8 cellular contexts compared by ENCODE assay signal in the genomic region with DNA sequence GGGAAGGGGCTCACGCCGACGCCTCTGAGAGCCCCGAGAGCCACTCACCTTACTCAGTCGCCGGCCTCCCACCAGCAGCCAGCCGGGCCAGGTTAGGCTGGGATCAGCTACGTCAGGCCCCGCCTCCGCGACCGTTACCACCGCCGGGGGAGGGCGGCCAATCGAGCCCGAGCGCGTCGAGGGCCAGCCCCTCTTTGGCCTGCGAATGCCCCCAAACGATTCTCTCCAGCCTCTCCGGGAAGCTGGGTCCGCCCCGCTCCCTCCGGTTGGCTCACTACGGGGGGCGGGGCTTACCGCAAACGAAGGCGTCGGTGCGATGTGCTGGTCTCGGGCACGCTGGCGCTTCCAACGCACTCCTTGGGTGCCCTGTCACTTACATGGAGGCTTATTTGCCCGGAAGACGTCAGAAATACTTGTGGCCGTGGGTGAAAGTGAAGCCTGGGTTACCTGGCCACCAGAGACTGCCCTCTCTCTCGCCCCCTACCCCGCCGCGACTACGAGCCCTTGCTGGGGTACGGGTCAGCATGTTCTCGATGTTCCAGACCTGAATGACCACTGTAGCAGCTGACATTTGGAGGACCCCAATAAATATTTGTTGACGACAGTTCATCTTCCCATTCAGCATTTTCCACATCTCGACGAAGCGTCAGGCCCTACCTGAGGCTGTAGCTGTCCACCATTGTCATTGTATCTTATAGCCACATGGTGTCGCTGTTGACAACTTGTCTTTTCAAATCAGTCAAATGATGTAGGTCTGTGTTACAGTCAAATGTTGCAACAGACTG. TPM values are rescaled to one million over a fixed set of nuclear protein-coding genes. Genes with fewer than 3 reads are reported as not detected.
A peak's percentile ranks its signal among the peaks of the same experiment; 100 is the strongest.
DNase-seq lines count a peak whose midpoint lies in the region; ATAC-seq and TF ChIP-seq lines count a peak whose summit lies in the region.

A gene with protein sequence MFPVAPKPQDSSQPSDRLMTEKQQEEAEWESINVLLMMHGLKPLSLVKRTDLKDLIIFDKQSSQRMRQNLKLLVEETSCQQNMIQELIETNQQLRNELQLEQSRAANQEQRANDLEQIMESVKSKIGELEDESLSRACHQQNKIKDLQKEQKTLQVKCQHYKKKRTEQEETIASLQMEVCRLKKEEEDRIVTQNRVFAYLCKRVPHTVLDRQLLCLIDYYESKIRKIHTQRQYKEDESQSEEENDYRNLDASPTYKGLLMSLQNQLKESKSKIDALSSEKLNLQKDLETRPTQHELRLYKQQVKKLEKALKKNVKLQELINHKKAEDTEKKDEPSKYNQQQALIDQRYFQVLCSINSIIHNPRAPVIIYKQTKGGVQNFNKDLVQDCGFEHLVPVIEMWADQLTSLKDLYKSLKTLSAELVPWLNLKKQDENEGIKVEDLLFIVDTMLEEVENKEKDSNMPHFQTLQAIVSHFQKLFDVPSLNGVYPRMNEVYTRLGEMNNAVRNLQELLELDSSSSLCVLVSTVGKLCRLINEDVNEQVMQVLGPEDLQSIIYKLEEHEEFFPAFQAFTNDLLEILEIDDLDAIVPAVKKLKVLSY (minus strand): TSS at position 111 of the 785 bp plus-strand sequence. CDS start 21,333 bp downstream, outside the sequence.

- peak in 2 of 3 donors; percentile 59 to 67 for TF ChIP-seq POLR2A in spleen (IDR thresholded peaks at IDR 0.05)

- DNase-seq in brain microvascular endothelial cell (peak; percentile 87), iPS-NIHi11 (ENCODE audit: low spot score) (peak; percentile 95), spleen (peak; percentile 97), NCI-H2107 treated with DMSO at 0.1 percent for 48 hours (lab: John Stamatoyannopoulos, UW; ENCODE audit: unreplicated experiment) (no peak)
- DNase-seq in effector CD8-positive, alpha-beta T cell (lab: John Stamatoyannopoulos, UW): no peak

- H3K27ac ChIP-seq in brain microvascular endothelial cell (peak within 1 kb of the TSS; percentile 87), spleen (peak within 1 kb of the TSS; percentile 71 to 94 (median 86))

- H3K27me3 ChIP-seq in brain microvascular endothelial cell (replicated peaks): no peaks in the 10 kb centered on the region
- peaks cover 0 to 9% (median 0%) of the 10 kb centered on the region in 7 donors for H3K27me3 ChIP-seq in spleen (replicated peaks in 1 of 7)

- in situ Hi-C loops in brain microvascular endothelial cell (cut with HindIII; ENCODE audit: low pct_ligation_motif_present, low sequenced_read_pairs): no loop called here

- intact Hi-C loops in spleen (cut with DNase I; ENCODE audit: low total_unique reads): loop anchor here (2.0 to 10.0 kb wide), 2 partner anchors 80 to 322 kb away; no protein-coding TSS in a partner anchor

- peaks cover 0 to 6% (median 2%) of the 10 kb centered on the region in 8 donors for H3K9me3 ChIP-seq in spleen

- no peaks in the 10 kb centered on the region for H3K36me3 ChIP-seq in brain microvascular endothelial cell (replicated peaks)
- H3K36me3 ChIP-seq in spleen: peaks cover 0 to 4% (median 0%) of the 10 kb centered on the region in 6 donors

- peak within 1 kb of the TSS; percentile 89 for H3K4me3 ChIP-seq in brain microvascular endothelial cell (ENCODE audit: low read depth, low read length)
- peak within 1 kb of the TSS; percentile 61 to 89 (median 74) for H3K4me3 ChIP-seq in spleen

- peak; percentile 80 for TF ChIP-seq CTCF in brain microvascular endothelial cell (IDR thresholded peaks at IDR 0.05; ENCODE audit: low read depth, low read length, missing control alignments)
- TF ChIP-seq CTCF in spleen (IDR thresholded peaks at IDR 0.05 in 8 of 11, conservative IDR thresholded peaks at IDR 0.05 in 3 of 11): peak; percentile 82 to 97 (median 95)

- WGBS in spleen, 5 donors: 0 to 1% (median 0%) methylated on average over 19 to 52 of the region's 52 CpGs

- ATAC-seq in GM18511 (IDR thresholded peaks at IDR 0.05; ENCODE audit: unreplicated experiment): peak; percentile 89
- peak; percentile 86 for ATAC-seq in HG02981 (IDR thresholded peaks at IDR 0.05; ENCODE audit: unreplicated experiment)
- ATAC-seq in SK-N-SH treated with all-trans-retinoic acid at 6 μM for 48 hours: peak; percentile 99

- peaks cover 0 to 31% (median 12%) of the 10 kb centered on the region in 6 donors for H3K4me1 ChIP-seq in spleen

TF ChIP-seq in SK-N-SH treated with all-trans-retinoic acid at 6 μM for 48 hours, 23 proteins besides CTCF, POLR2A, EP300 and RAD21:
- TF ChIP-seq, protein P1, sequence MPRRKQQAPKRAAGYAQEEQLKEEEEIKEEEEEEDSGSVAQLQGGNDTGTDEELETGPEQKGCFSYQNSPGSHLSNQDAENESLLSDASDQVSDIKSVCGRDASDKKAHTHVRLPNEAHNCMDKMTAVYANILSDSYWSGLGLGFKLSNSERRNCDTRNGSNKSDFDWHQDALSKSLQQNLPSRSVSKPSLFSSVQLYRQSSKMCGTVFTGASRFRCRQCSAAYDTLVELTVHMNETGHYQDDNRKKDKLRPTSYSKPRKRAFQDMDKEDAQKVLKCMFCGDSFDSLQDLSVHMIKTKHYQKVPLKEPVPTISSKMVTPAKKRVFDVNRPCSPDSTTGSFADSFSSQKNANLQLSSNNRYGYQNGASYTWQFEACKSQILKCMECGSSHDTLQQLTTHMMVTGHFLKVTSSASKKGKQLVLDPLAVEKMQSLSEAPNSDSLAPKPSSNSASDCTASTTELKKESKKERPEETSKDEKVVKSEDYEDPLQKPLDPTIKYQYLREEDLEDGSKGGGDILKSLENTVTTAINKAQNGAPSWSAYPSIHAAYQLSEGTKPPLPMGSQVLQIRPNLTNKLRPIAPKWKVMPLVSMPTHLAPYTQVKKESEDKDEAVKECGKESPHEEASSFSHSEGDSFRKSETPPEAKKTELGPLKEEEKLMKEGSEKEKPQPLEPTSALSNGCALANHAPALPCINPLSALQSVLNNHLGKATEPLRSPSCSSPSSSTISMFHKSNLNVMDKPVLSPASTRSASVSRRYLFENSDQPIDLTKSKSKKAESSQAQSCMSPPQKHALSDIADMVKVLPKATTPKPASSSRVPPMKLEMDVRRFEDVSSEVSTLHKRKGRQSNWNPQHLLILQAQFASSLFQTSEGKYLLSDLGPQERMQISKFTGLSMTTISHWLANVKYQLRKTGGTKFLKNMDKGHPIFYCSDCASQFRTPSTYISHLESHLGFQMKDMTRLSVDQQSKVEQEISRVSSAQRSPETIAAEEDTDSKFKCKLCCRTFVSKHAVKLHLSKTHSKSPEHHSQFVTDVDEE (CRISPR knock-in tag; IDR thresholded peaks at IDR 0.05): 0 out of 2 replicates have a peak, but pooled peaks have one; percentile 18
- TF ChIP-seq TCF4 (CRISPR knock-in tag; IDR thresholded peaks at IDR 0.05; ENCODE audit: borderline replicate concordance) (peak; percentile 11; the same call in 1 of the 2 replicates), ISL1 (CRISPR knock-in tag; IDR thresholded peaks at IDR 0.05) (no peak)

RNA-seq across cellular contexts. Expression of the gene that starts here (rescaled TPM):
- total RNA-seq in spleen: 10 to 100 TPM; 10.7 to 19.0 (median 14.7) TPM
- polyA plus RNA-seq in spleen: 1 to 10 TPM; 2.7 to 4.8 (median 4.2) TPM

Comparison
In these comparisons a context has a peak if more than half of its experiments do, and no peak if none do; other contexts are left out.
1. DNase-seq: peak in brain microvascular endothelial cell (single experiment), iPS-NIHi11 (single experiment) and spleen (single experiment); none in NCI-H2107 treated with DMSO at 0.1 percent for 48 hours (single experiment) and effector CD8-positive, alpha-beta T cell (single experiment).
2. Peak in every context shown above with its lines, with median percentiles within 50 percentile points of each other: ATAC-seq.